In the genomic region with DNA sequence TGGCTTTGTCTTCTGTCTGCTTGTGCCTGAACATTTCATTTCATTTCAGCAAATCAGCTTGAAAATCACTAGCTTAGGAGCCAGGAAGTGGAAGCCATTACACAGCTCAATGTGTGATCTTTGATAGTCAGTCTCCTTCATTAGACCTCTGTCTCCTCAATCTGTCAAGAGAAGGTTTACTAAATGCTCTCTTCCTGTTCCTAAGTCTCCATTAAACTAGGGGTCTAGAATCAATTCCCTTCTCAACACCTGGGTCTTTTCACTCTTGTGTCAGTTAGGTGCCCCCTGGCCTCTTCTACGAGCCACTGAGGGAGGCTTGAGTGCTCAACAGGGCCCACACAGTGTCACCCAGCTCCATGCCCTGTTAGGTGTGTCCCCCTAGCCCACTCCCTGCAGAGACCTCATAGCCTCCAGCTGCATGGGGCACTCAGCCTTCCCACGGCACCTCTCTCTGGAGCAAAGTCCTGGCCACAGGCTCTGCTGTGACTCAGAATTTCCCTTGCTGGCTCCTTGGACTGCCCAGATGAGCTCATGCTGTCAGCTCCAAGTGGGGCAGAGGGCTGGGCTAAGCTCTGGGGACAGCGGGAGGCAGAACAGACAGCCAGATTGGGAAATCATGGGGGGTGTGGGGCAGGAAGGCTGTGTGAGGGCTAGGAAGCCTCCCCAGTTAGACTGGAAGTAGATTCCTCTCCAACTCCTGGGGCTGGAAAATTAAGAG, we compare ENCODE assay signal across 1 cellular context.
TF ChIP-seq lines count a peak whose summit lies in the region.

No MANE protein-coding gene starts in this region.

TF ChIP-seq in SK-N-SH, 30 proteins besides CTCF, POLR2A, EP300 and RAD21 (continued from another document):
- TF ChIP-seq, protein P1, sequence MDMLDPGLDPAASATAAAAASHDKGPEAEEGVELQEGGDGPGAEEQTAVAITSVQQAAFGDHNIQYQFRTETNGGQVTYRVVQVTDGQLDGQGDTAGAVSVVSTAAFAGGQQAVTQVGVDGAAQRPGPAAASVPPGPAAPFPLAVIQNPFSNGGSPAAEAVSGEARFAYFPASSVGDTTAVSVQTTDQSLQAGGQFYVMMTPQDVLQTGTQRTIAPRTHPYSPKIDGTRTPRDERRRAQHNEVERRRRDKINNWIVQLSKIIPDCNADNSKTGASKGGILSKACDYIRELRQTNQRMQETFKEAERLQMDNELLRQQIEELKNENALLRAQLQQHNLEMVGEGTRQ (IDR thresholded peaks at IDR 0.05; ENCODE audit: borderline replicate concordance, low read depth, low read length): no peak
- TF ChIP-seq GATA2 (CRISPR knock-in tag; IDR thresholded peaks at IDR 0.05) (no peak), FOXJ3 (CRISPR knock-in tag; IDR thresholded peaks at IDR 0.05) (no peak), RCOR1 (IDR thresholded peaks at IDR 0.05; ENCODE audit: low read length) (no peak), MXI1 (IDR thresholded peaks at IDR 0.05; ENCODE audit: low read depth, low read length) (no peak), NFIC (IDR thresholded peaks at IDR 0.05; ENCODE audit: borderline replicate concordance) (peak; percentile 97), CHD2 (IDR thresholded peaks at IDR 0.05; ENCODE audit: low read length, partially characterized antibody) (no peak), SIN3A (IDR thresholded peaks at IDR 0.05; ENCODE audit: borderline replicate concordance, low read depth, low read length) (peak; percentile 79; the same call in 1 of the 2 replicates), TAF1 (IDR thresholded peaks at IDR 0.05; ENCODE audit: borderline replicate concordance, low read depth, low read length) (no peak), ELF1 (IDR thresholded peaks at IDR 0.05) (no peak; the same call in 1 of the 2 replicates), RFX5 (IDR thresholded peaks at IDR 0.05; ENCODE audit: low read length) (no peak)
- TF ChIP-seq, protein P2, sequence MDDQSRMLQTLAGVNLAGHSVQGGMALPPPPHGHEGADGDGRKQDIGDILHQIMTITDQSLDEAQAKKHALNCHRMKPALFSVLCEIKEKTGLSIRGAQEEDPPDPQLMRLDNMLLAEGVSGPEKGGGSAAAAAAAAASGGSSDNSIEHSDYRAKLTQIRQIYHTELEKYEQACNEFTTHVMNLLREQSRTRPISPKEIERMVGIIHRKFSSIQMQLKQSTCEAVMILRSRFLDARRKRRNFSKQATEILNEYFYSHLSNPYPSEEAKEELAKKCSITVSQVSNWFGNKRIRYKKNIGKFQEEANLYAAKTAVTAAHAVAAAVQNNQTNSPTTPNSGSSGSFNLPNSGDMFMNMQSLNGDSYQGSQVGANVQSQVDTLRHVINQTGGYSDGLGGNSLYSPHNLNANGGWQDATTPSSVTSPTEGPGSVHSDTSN (IDR thresholded peaks at IDR 0.05): peak; percentile 88
